ENCODE assay signal across 16 cellular contexts in genomic region chr6:16482702-16483314, GRCh38.
DNase-seq lines count a peak whose midpoint lies in the region; ATAC-seq and TF ChIP-seq lines count a peak whose summit lies in the region.
"Had no signal": no experiment of that assay in that cellular context is flagged by ENCODE, and none has a peak within 500 bp of the region (broad histone marks: within the 10 kb centered on the region; RNA-seq: fewer than 3 reads in every experiment).

No MANE protein-coding gene starts in this region.

- 88 to 98% methylated on average over 1 of the region's 1 CpG for WGBS in heart right ventricle, 2 donors

- H4K20me1 ChIP-seq in DND-41 (ENCODE audit: insufficient read depth, low read length) (no peaks in the 10 kb centered on the region), MM.1S (ENCODE audit: insufficient read depth, low read length) (no peaks in the 10 kb centered on the region)
- H4K20me1 ChIP-seq: BLaER1 had no signal

- H3K4me2 ChIP-seq in DND-41 (ENCODE audit: insufficient read depth, low read length) (peak overlapping the region; percentile 48), MM.1S (ENCODE audit: low read depth, low read length) (peak overlapping the region; percentile 22; the same call in 1 of the 2 replicates)
- H3K4me2 ChIP-seq: BLaER1, smooth muscle cell had no signal

- POLR2A ChIA-PET in CD4-positive, alpha-beta T cell (lab: Charles Lee): interaction anchor here (1.0 kb wide), 1 partner anchor 9 kb away, joined by 3 read pairs; no protein-coding TSS in a partner anchor

- no peaks in the 10 kb centered on the region for H3K9me3 ChIP-seq in CD4-positive, alpha-beta T cell (ENCODE audit: control insufficient read depth, low read length)
- H3K9me3 ChIP-seq in DND-41 (ENCODE audit: insufficient read depth, low read length, severe bottlenecking): peaks cover 5% of the 10 kb centered on the region
- H3K9me3 ChIP-seq in MM.1S (replicated peaks; ENCODE audit: insufficient read depth, low read length): no peaks in the 10 kb centered on the region
- H3K9me3 ChIP-seq in heart right ventricle: peaks cover 0 to 9% (median 0%) of the 10 kb centered on the region in 11 donors
- H3K9me3 ChIP-seq: tibial artery had no signal

- no peak overlapping the region for H3K4me3 ChIP-seq in DND-41 (ENCODE audit: low read depth in 1 of 2, low read length in 2 of 2)
- no peak overlapping the region for H3K4me3 ChIP-seq in MM.1S (ENCODE audit: low read length)
- H3K4me3 ChIP-seq in heart right ventricle: no peak overlapping the region
- H3K4me3 ChIP-seq: BLaER1, GM23248, smooth muscle cell, tibial artery had no signal

- H3K36me3 ChIP-seq in DND-41 (ENCODE audit: insufficient read depth, low read length) (no peaks in the 10 kb centered on the region), MM.1S (replicated peaks; ENCODE audit: insufficient read depth, low read length) (no peaks in the 10 kb centered on the region), heart right ventricle (peaks cover 0 to 34% (median 0%) of the 10 kb centered on the region in 9 donors)
- H3K36me3 ChIP-seq: BLaER1 had no signal

- H3K9me3 Mint-ChIP-seq in CD4-positive, alpha-beta T cell: peaks cover 2% of the 10 kb centered on the region

- DNase-seq in CD4-positive, alpha-beta T cell: no peak
- DNase-seq in DND-41 (peak; percentile 6), MM.1S (no peak), heart right ventricle (no peak), DMS79 (lab: John Stamatoyannopoulos, UW) (no peak), NCI-H146 (lab: John Stamatoyannopoulos, UW) (no peak)
- peak; percentile 9 for DNase-seq in central memory CD4-positive, alpha-beta T cell
- DNase-seq in activated CD4-positive, CD25-positive, alpha-beta regulatory T cell treated with anti-CD3 and anti-CD28 coated beads, Interleukin-2, amount 50 U/mL, for 72 hours: no peak
- DNase-seq: GM23248, hypothalamus, IMR-90, NCI-H1092 treated with DMSO at 0.1 percent for 48 hours, tibial artery had no signal

- H3K27me3 ChIP-seq in CD4-positive, alpha-beta T cell (ENCODE audit: control insufficient read depth, insufficient read depth, low read length): no peaks in the 10 kb centered on the region
- H3K27me3 ChIP-seq in DND-41 (ENCODE audit: insufficient read depth, low read length, poor library complexity) (no peaks in the 10 kb centered on the region), MM.1S (replicated peaks; ENCODE audit: insufficient read depth, low read length) (no peaks in the 10 kb centered on the region), heart right ventricle (no peaks in the 10 kb centered on the region)
- H3K27me3 ChIP-seq: BLaER1, tibial artery had no signal

- CTCF ChIA-PET in CD4-positive, alpha-beta T cell (lab: Charles Lee): interaction anchor here (0.6 to 1.0 kb wide), 2 partner anchors 31 to 71 kb away, joined by 3 read pairs; no protein-coding TSS in a partner anchor

- no peak for TF ChIP-seq CTCF in CD4-positive, alpha-beta T cell (IDR thresholded peaks at IDR 0.05)
- TF ChIP-seq CTCF in DND-41 (IDR thresholded peaks at IDR 0.05; ENCODE audit: borderline replicate concordance, extremely low read depth, low read length, poor library complexity, severe bottlenecking) (peak; percentile 56), MM.1S (IDR thresholded peaks at IDR 0.05; ENCODE audit: low read length) (no peak; the same call in 1 of the 2 replicates), heart right ventricle (IDR thresholded peaks at IDR 0.05) (no peak)

- peak overlapping the region; percentile 38; the same call in 1 of the 2 replicates for H3K9ac ChIP-seq in DND-41 (ENCODE audit: low read depth, low read length)
- H3K9ac ChIP-seq in MM.1S (ENCODE audit: low read length): no peak overlapping the region
- H3K9ac ChIP-seq: BLaER1, GM23248, parathyroid adenoma had no signal

- H2AFZ ChIP-seq in DND-41 (ENCODE audit: low read depth, low read length): peak overlapping the region; percentile 20; the same call in 1 of the 2 replicates
- H2AFZ ChIP-seq in MM.1S (ENCODE audit: low read length): no peak overlapping the region
- H2AFZ ChIP-seq: GM23248, parathyroid adenoma had no signal

- no peaks in the 10 kb centered on the region for H3F3A ChIP-seq in MM.1S (ENCODE audit: insufficient read depth, low read length)

- peaks cover 28% of the 10 kb centered on the region for H3K36me3 Mint-ChIP-seq in CD4-positive, alpha-beta T cell (ENCODE audit: low read depth)

- H3K9me2 ChIP-seq in MM.1S (replicated peaks; ENCODE audit: insufficient read depth, low read length): no peaks in the 10 kb centered on the region

- H3K79me2 ChIP-seq in DND-41 (ENCODE audit: insufficient read depth, low read length) (no peaks in the 10 kb centered on the region), MM.1S (ENCODE audit: low read length) (no peaks in the 10 kb centered on the region)
- H3K79me2 ChIP-seq: parathyroid adenoma had no signal

- intact Hi-C loops in CD4-positive, alpha-beta T cell (cut with DNase I, micrococcal nuclease): loop anchor here in 1 of 2 experiments (1.0 to 5.0 kb wide), 4 partner anchors 9 to 279 kb away; partner anchors contain the start of gene ATXN1
- intact Hi-C loops in heart right ventricle (cut with DNase I): no loop called here

- peak overlapping the region; percentile 88 for H3K27ac Mint-ChIP-seq in CD4-positive, alpha-beta T cell

- H3K4me1 ChIP-seq in DND-41 (ENCODE audit: insufficient read depth, low read length) (peaks cover 41% of the 10 kb centered on the region), MM.1S (ENCODE audit: low read length) (peaks cover 21% of the 10 kb centered on the region), heart right ventricle (peaks cover 0 to 16% (median 5%) of the 10 kb centered on the region in 9 donors)
- H3K4me1 ChIP-seq: BLaER1, parathyroid adenoma had no signal

- H3K4me1 Mint-ChIP-seq in CD4-positive, alpha-beta T cell (ENCODE audit: low read depth): peaks cover 74% of the 10 kb centered on the region

- no peak for ATAC-seq in CD4-positive, alpha-beta T cell (ENCODE audit: poor library complexity)
- ATAC-seq in DND-41 (ENCODE audit: insufficient read depth, low read depth): peak; percentile 14; the same call in 1 of the 3 replicates
- ATAC-seq in heart right ventricle: no peak

- peak overlapping the region; percentile 64 for H3K4me3 Mint-ChIP-seq in CD4-positive, alpha-beta T cell

- peak overlapping the region; percentile 75 for H3K27ac ChIP-seq in CD4-positive, alpha-beta T cell (ENCODE audit: low read depth, low read length)
- H3K27ac ChIP-seq in DND-41 (ENCODE audit: low read length) (peak overlapping the region; percentile 87), MM.1S (ENCODE audit: low read length) (peak overlapping the region; percentile 53; the same call in 1 of the 2 replicates), heart right ventricle (peak overlapping the region in 1 of 10 donors; percentile 57)
- H3K27ac ChIP-seq: BLaER1, GM23248, parathyroid adenoma, tibial artery had no signal

- H3K27me3 Mint-ChIP-seq in CD4-positive, alpha-beta T cell: no peaks in the 10 kb centered on the region

Comparison
In these comparisons a context has a peak if more than half of its experiments do, and no peak if none do; other contexts are left out.
1. DNase-seq: peak in DND-41 (single experiment) and central memory CD4-positive, alpha-beta T cell (single experiment); none in CD4-positive, alpha-beta T cell (0 of 10), MM.1S (single experiment), activated CD4-positive, CD25-positive, alpha-beta regulatory T cell treated with anti-CD3 and anti-CD28 coated beads, Interleukin-2, amount 50 U/mL, for 72 hours (single experiment), heart right ventricle (0 of 2), DMS79 (single experiment) and NCI-H146 (single experiment).